8 cellular contexts compared by ENCODE assay signal in the genomic region with DNA sequence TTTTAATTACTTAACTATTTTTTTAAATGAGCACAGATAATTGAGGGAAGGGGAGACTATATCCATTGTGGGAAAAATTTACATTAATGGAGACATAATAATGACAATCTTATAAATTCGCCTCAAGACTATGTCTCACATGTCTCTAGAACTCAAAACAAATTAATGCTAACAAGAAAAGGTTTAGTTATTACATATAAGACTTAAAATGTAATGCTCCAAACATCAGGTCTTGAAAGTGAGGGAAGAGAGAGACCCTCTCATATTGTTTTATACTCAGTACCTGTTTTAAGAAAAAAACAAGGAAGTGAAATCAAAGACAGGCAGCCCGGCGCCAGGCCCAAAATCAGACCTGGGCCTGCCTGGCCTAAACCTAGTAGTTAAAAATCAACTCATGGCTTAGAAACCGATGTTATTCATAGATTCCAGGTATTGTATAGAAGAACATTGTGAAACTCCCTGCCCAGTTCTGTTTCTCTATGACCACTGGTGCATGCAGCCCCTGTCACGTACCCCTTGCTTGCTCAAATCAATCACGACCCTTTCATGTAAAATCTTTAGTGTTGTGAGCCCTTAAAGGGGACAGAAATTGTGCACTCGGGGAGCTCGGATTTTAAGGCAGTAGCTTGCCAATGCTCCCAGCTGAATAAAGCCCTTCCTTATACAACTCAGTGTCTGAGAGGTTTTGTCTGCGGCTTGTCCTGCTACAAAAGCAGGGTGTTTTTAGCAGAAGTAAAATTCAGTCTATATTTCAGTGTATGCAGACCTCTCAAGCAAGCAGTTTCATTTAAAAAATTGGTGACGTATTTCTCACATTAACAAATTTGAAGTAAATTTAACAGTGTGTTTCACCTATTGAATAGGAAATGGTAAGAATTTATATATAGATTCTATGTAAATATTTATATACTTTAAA.
DNase-seq lines count a peak whose midpoint lies in the region; ATAC-seq and TF ChIP-seq lines count a peak whose summit lies in the region.
"Not testable (repeated sequence)": the region's sequence is repeated elsewhere in the genome, so short reads cannot be mapped to it uniquely, and the experiment has no call there.

No MANE protein-coding gene starts in this region.

- H2AFZ ChIP-seq in OCI-LY3 (ENCODE audit: low read depth, low read length): not testable (repeated sequence)

- in situ Hi-C loops in transverse colon (cut with MboI; ENCODE audit: low pct_ligation_motif_present in 1 of 4, low pct_unique_long_range_greater_than_20kb in 1 of 4, low sequenced_read_pairs in 3 of 4): not testable (repeated sequence)

- ATAC-seq in GM18505 (IDR thresholded peaks at IDR 0.05; ENCODE audit: unreplicated experiment) (peak; percentile 52), GM19025 (IDR thresholded peaks at IDR 0.05; ENCODE audit: low read depth, unreplicated experiment) (peak; percentile 46), GM21528 (IDR thresholded peaks at IDR 0.05; ENCODE audit: low FRiP score, unreplicated experiment) (peak; percentile 61), HG02938 (IDR thresholded peaks at IDR 0.05; ENCODE audit: unreplicated experiment) (peak; percentile 55), HG03442 (IDR thresholded peaks at IDR 0.05; ENCODE audit: unreplicated experiment) (peak; percentile 42)

- not testable (repeated sequence) for H3K9me3 ChIP-seq in OCI-LY3 (ENCODE audit: insufficient read depth, low read length); transverse colon

- H3K4me3 ChIP-seq in OCI-LY3 (ENCODE audit: low read length): peak overlapping the region; percentile 63
- H3K4me3 ChIP-seq in transverse colon: not testable (repeated sequence)

- peak overlapping the region; percentile 63 for H3K9ac ChIP-seq in OCI-LY3 (ENCODE audit: low read length)

- not testable (repeated sequence) for H3K27me3 ChIP-seq in OCI-LY3 (ENCODE audit: low read depth, low read length); transverse colon

- not testable (repeated sequence) for TF ChIP-seq POLR2A in GM18505 (IDR thresholded peaks at IDR 0.05; ENCODE audit: borderline replicate concordance, extremely low read depth, insufficient read depth, insufficient read length); transverse colon (IDR thresholded peaks at IDR 0.05)

- DNase-seq in left kidney (ENCODE audit: low read depth, low spot score): peak; percentile 16
- DNase-seq in transverse colon: not testable (repeated sequence)

- not testable (repeated sequence) for H3K79me2 ChIP-seq in OCI-LY3 (ENCODE audit: low read length)

- not testable (repeated sequence) for H4K20me1 ChIP-seq in OCI-LY3 (ENCODE audit: insufficient read depth, low read length)

- H3K4me2 ChIP-seq in OCI-LY3 (ENCODE audit: low read length): peak overlapping the region; percentile 88

- H3K4me1 ChIP-seq in OCI-LY3 (ENCODE audit: low read length) (peaks cover 52% of the 10 kb centered on the region), transverse colon (peaks cover 0 to 31% (median 18%) of the 10 kb centered on the region in 4 donors)

- TF ChIP-seq CTCF in OCI-LY3 (IDR thresholded peaks at IDR 0.05; ENCODE audit: low read depth, low read length); transverse colon (IDR thresholded peaks at IDR 0.05): not testable (repeated sequence)

- TF ChIP-seq EP300 in transverse colon (IDR thresholded peaks at IDR 0.05; ENCODE audit: low read depth): not testable (repeated sequence)

- not testable (repeated sequence) for H3K36me3 ChIP-seq in OCI-LY3 (replicated peaks; ENCODE audit: low read depth, low read length); transverse colon

- intact Hi-C loops in transverse colon (cut with DNase I; ENCODE audit: low total_unique reads): not testable (repeated sequence)

- H3K27ac ChIP-seq in OCI-LY3 (ENCODE audit: low read length) (peak overlapping the region; percentile 97), transverse colon (peak overlapping the region in 3 of 4 donors; percentile 5 to 73 (median 70))

- 77 to 80% methylated on average over 7 to 10 of the region's 10 CpGs for WGBS in transverse colon (ENCODE audit: low coverage in 1 of 2), 2 donors
